9 cellular contexts compared by ENCODE assay signal in genomic region chr5:55172051-55172899, GRCh38. TPM values are rescaled to one million over a fixed set of nuclear protein-coding genes. Genes with fewer than 3 reads are reported as not detected.
DNase-seq lines count a peak whose midpoint lies in the region; ATAC-seq and TF ChIP-seq lines count a peak whose summit lies in the region.
"Had no signal": no experiment of that assay in that cellular context is flagged by ENCODE, and none has a peak within 500 bp of the region (broad histone marks: within the 10 kb centered on the region; RNA-seq: fewer than 3 reads in every experiment).

No MANE protein-coding gene starts in this region.

- no peaks in the 10 kb centered on the region for H3K36me3 Mint-ChIP-seq in neural progenitor cell

- 5% methylated on average over 15 of the region's 15 CpGs for WGBS in tibial nerve, 2 donors

- POLR2A ChIA-PET in Panc1 (lab: Charles Lee): no interaction called here

- DNase-seq in ELR (ENCODE audit: low read depth) (peak; percentile 87), H4 (ENCODE audit: low spot score) (peak; percentile 80), Kasumi-1 (lab: John Stamatoyannopoulos, UW) (peak; percentile 91), Panc1 (ENCODE audit: low read depth, low spot score) (peak; percentile 65), activated T-helper 1 cell treated with Interleukin-2 at 50 U/mL for 16 hours (ENCODE audit: low read depth) (peak; percentile 30), fibroblast of peridontal ligament (ENCODE audit: extremely low read depth) (peak; percentile 82), neural progenitor cell (ENCODE audit: low spot score) (peak; percentile 84), tibial nerve (ENCODE audit: low spot score in 2 of 2) (peak in 1 of 2 donors; percentile 29)

- H3K27ac Mint-ChIP-seq in neural progenitor cell: no peak overlapping the region

- H3F3A ChIP-seq in neural progenitor cell (ENCODE audit: low read depth): peaks cover 43% of the 10 kb centered on the region

- H3K4me2 ChIP-seq in neural progenitor cell: peak overlapping the region; percentile 96

- in situ Hi-C loops in Panc1 (cut with HindIII; ENCODE audit: low pct_unique_long_range_greater_than_20kb, low sequenced_read_pairs): no loop called here

- BruUV-seq in Panc1 (replicated peaks; lab: Mats Ljungman, UMichigan): no TSS peak

- no peaks in the 10 kb centered on the region for H3K79me2 ChIP-seq in neural progenitor cell (ENCODE audit: low read depth)

- no peak overlapping the region for H2AFZ ChIP-seq in neural progenitor cell (replicated peaks)

- H3K27me3 Mint-ChIP-seq in neural progenitor cell (ENCODE audit: insufficient read depth, low read depth): peaks cover 42% of the 10 kb centered on the region

- intact Hi-C loops in Panc1 (cut with micrococcal nuclease; ENCODE audit: unreplicated experiment): loop anchor here (2.0 kb wide), 1 partner anchor 55 kb away; the partner anchor contains the start of gene MCIDAS

- no peaks in the 10 kb centered on the region for H3K36me3 ChIP-seq in Panc1 (ENCODE audit: control insufficient read depth, insufficient read depth, low read length)
- H3K36me3 ChIP-seq in neural progenitor cell: no peaks in the 10 kb centered on the region
- H3K36me3 ChIP-seq in tibial nerve: peaks cover 0 to 6% (median 0%) of the 10 kb centered on the region in 3 donors

- TF ChIP-seq CTCF in Panc1 (IDR thresholded peaks at IDR 0.05): peak; percentile 83
- TF ChIP-seq CTCF in neural progenitor cell (IDR thresholded peaks at IDR 0.05): peak; percentile 86
- peak; percentile 69 to 83 (median 74) for TF ChIP-seq CTCF in tibial nerve (IDR thresholded peaks at IDR 0.05)

- ATAC-seq in Panc1: peak; percentile 62

- TF ChIP-seq EP300 in tibial nerve (IDR thresholded peaks at IDR 0.05): peak in 1 of 2 donors; percentile 13

- CTCF ChIA-PET in Panc1 (lab: Charles Lee): interaction anchor here (0.5 to 1.9 kb wide), 7 partner anchors 13 to 1752 kb away, joined by 3 to 6 read pairs (median 4); partner anchors contain the start of gene GPX8

- H3K4me1 ChIP-seq in Panc1 (ENCODE audit: control insufficient read depth, insufficient read depth, low read length) (peaks cover 23% of the 10 kb centered on the region), neural progenitor cell (peaks cover 13% of the 10 kb centered on the region), tibial nerve (peaks cover 0 to 38% (median 18%) of the 10 kb centered on the region in 4 donors)

- no peak overlapping the region for H3K27ac ChIP-seq in Panc1 (ENCODE audit: low read length)
- no peak overlapping the region for H3K27ac ChIP-seq in neural progenitor cell
- H3K27ac ChIP-seq in tibial nerve: peak overlapping the region in 1 of 4 donors; percentile 2

- peak overlapping the region; percentile 48 to 83 for H3K4me3 ChIP-seq in Panc1 (ENCODE audit: low read depth in 2 of 2, low read length in 2 of 2)
- peak overlapping the region; percentile 57 for H3K4me3 ChIP-seq in neural progenitor cell
- H3K4me3 ChIP-seq in tibial nerve: peak overlapping the region in 3 of 4 donors; percentile 46 to 54 (median 49)

- H3K9me3 ChIP-seq in Panc1 (ENCODE audit: control insufficient read depth, insufficient read depth, low read depth, low read length): no peaks in the 10 kb centered on the region
- no peaks in the 10 kb centered on the region for H3K9me3 ChIP-seq in neural progenitor cell (ENCODE audit: low read depth)
- no peaks in the 10 kb centered on the region for H3K9me3 ChIP-seq in tibial nerve

- H3K4me1 Mint-ChIP-seq in neural progenitor cell: peaks cover 19% of the 10 kb centered on the region

- TF ChIP-seq POLR2A in tibial nerve (IDR thresholded peaks at IDR 0.05): no peak

- H3K9me3 Mint-ChIP-seq in neural progenitor cell: no peaks in the 10 kb centered on the region

- H3K9ac ChIP-seq in neural progenitor cell: no peak overlapping the region

- H3K27me3 ChIP-seq in Panc1 (ENCODE audit: control insufficient read depth, insufficient read depth, low read length) (no peaks in the 10 kb centered on the region), neural progenitor cell (peaks cover 73% of the 10 kb centered on the region), tibial nerve (peaks cover 0 to 40% of the 10 kb centered on the region in 2 donors)

- H4K20me1 ChIP-seq in neural progenitor cell (ENCODE audit: low read depth): peaks cover 33% of the 10 kb centered on the region

- H3K4me3 Mint-ChIP-seq in neural progenitor cell: peak overlapping the region; percentile 83

RNA-seq across cellular contexts. Expression of gene CDC20B, which starts 0.7 kb away (rescaled TPM):
- total RNA-seq in H4 (2014; rRNA removed; shearing (Covaris generic)): not detected in 2 replicates
- total RNA-seq in Panc1 (2021; ENCODE audit: unreplicated experiment) (0.08 TPM), neural progenitor cell (ENCODE audit: low replicate concordance) (not detected in 2 replicates), tibial nerve (not detected)
- polyA plus RNA-seq in Panc1 (2012; ENCODE audit: insufficient read length): 0.28 TPM
- total RNA-seq: subcutaneous adipose tissue had no signal

RNA-seq across cellular contexts. Expression of gene GPX8, which starts 12.3 kb away (rescaled TPM):
- 129 and 152 TPM in 2 replicates for total RNA-seq in H4 (2014; rRNA removed; shearing (Covaris generic))
- total RNA-seq in Panc1 (2021; ENCODE audit: unreplicated experiment) (24.8 TPM), neural progenitor cell (ENCODE audit: low replicate concordance) (84.3 and 132 TPM in 2 replicates), tibial nerve (10 to 100 TPM; 12.0 to 26.7 (median 19.5) TPM)
- 18.8 TPM for polyA plus RNA-seq in Panc1 (2012; ENCODE audit: insufficient read length)

RNA-seq across cellular contexts. Expression of gene MCIDAS, which starts 54.8 kb away (rescaled TPM):
- 0.21 and 0.48 TPM in 2 replicates for total RNA-seq in H4 (2014; rRNA removed; shearing (Covaris generic))
- 2.9 TPM for total RNA-seq in Panc1 (2021; ENCODE audit: unreplicated experiment)
- 2.3 TPM for polyA plus RNA-seq in Panc1 (2012; ENCODE audit: insufficient read length)
- total RNA-seq in neural progenitor cell (ENCODE audit: low replicate concordance): not detected in 2 replicates
- total RNA-seq in tibial nerve: not detected
- total RNA-seq: subcutaneous adipose tissue had no signal
